In genomic region chr6:26532699-26533523, GRCh38 we compare ENCODE assay signal across 1 cellular context.
TF ChIP-seq lines count a peak whose summit lies in the region.

No MANE protein-coding gene starts in this region.

TF ChIP-seq in A549, 52 proteins besides CTCF, POLR2A, EP300 and RAD21 (continued from another document):
- TF ChIP-seq NPAS2 (CRISPR knock-in tag; IDR thresholded peaks at IDR 0.05; ENCODE audit: borderline replicate concordance) (no peak), MAX (IDR thresholded peaks at IDR 0.05) (peak; percentile 66), TP53 (CRISPR knock-in tag; IDR thresholded peaks at IDR 0.05) (no peak), CBX2 (IDR thresholded peaks at IDR 0.05; ENCODE audit: borderline replicate concordance, low read depth) (no peak), HOXB13 (CRISPR knock-in tag; IDR thresholded peaks at IDR 0.05; ENCODE audit: low read depth) (no peak), NR3C1 (IDR thresholded peaks at IDR 0.05) (no peak), PHF8 (IDR thresholded peaks at IDR 0.05; ENCODE audit: borderline replicate concordance, low read depth) (no peak), NFE2L2 (conservative IDR thresholded peaks at IDR 0.05; ENCODE audit: low read length) (no peak), GATA3 (IDR thresholded peaks at IDR 0.05; ENCODE audit: borderline replicate concordance) (no peak), BCL3 (IDR thresholded peaks at IDR 0.05) (0 out of 3 replicates have a peak, but pooled peaks have one; percentile 23), BHLHE40 (IDR thresholded peaks at IDR 0.05; ENCODE audit: low read depth, low read length) (no peak)
- TF ChIP-seq, protein P1, sequence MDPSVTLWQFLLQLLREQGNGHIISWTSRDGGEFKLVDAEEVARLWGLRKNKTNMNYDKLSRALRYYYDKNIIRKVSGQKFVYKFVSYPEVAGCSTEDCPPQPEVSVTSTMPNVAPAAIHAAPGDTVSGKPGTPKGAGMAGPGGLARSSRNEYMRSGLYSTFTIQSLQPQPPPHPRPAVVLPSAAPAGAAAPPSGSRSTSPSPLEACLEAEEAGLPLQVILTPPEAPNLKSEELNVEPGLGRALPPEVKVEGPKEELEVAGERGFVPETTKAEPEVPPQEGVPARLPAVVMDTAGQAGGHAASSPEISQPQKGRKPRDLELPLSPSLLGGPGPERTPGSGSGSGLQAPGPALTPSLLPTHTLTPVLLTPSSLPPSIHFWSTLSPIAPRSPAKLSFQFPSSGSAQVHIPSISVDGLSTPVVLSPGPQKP (IDR thresholded peaks at IDR 0.05; ENCODE audit: low read depth, low read length) = no peak
- TF ChIP-seq, protein P2, sequence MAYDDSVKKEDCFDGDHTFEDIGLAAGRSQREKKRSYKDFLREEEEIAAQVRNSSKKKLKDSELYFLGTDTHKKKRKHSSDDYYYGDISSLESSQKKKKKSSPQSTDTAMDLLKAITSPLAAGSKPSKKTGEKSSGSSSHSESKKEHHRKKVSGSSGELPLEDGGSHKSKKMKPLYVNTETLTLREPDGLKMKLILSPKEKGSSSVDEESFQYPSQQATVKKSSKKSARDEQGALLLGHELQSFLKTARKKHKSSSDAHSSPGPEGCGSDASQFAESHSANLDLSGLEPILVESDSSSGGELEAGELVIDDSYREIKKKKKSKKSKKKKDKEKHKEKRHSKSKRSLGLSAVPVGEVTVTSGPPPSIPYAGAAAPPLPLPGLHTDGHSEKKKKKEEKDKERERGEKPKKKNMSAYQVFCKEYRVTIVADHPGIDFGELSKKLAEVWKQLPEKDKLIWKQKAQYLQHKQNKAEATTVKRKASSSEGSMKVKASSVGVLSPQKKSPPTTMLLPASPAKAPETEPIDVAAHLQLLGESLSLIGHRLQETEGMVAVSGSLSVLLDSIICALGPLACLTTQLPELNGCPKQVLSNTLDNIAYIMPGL (CRISPR knock-in tag; IDR thresholded peaks at IDR 0.05; ENCODE audit: borderline replicate concordance) = peak; percentile 52; the same call in 1 of the 2 replicates
- TF ChIP-seq, protein P3, sequence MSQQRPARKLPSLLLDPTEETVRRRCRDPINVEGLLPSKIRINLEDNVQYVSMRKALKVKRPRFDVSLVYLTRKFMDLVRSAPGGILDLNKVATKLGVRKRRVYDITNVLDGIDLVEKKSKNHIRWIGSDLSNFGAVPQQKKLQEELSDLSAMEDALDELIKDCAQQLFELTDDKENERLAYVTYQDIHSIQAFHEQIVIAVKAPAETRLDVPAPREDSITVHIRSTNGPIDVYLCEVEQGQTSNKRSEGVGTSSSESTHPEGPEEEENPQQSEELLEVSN (IDR thresholded peaks at IDR 0.05; ENCODE audit: borderline replicate concordance, low read depth) = no peak
